In genomic region chr9:71364196-71364955, GRCh38 we compare ENCODE assay signal across 1 cellular context.
TF ChIP-seq lines count a peak whose summit lies in the region.

No MANE protein-coding gene starts in this region.

TF ChIP-seq in GM23338, 12 proteins besides CTCF, POLR2A, EP300 and RAD21:
- TF ChIP-seq, protein P1, sequence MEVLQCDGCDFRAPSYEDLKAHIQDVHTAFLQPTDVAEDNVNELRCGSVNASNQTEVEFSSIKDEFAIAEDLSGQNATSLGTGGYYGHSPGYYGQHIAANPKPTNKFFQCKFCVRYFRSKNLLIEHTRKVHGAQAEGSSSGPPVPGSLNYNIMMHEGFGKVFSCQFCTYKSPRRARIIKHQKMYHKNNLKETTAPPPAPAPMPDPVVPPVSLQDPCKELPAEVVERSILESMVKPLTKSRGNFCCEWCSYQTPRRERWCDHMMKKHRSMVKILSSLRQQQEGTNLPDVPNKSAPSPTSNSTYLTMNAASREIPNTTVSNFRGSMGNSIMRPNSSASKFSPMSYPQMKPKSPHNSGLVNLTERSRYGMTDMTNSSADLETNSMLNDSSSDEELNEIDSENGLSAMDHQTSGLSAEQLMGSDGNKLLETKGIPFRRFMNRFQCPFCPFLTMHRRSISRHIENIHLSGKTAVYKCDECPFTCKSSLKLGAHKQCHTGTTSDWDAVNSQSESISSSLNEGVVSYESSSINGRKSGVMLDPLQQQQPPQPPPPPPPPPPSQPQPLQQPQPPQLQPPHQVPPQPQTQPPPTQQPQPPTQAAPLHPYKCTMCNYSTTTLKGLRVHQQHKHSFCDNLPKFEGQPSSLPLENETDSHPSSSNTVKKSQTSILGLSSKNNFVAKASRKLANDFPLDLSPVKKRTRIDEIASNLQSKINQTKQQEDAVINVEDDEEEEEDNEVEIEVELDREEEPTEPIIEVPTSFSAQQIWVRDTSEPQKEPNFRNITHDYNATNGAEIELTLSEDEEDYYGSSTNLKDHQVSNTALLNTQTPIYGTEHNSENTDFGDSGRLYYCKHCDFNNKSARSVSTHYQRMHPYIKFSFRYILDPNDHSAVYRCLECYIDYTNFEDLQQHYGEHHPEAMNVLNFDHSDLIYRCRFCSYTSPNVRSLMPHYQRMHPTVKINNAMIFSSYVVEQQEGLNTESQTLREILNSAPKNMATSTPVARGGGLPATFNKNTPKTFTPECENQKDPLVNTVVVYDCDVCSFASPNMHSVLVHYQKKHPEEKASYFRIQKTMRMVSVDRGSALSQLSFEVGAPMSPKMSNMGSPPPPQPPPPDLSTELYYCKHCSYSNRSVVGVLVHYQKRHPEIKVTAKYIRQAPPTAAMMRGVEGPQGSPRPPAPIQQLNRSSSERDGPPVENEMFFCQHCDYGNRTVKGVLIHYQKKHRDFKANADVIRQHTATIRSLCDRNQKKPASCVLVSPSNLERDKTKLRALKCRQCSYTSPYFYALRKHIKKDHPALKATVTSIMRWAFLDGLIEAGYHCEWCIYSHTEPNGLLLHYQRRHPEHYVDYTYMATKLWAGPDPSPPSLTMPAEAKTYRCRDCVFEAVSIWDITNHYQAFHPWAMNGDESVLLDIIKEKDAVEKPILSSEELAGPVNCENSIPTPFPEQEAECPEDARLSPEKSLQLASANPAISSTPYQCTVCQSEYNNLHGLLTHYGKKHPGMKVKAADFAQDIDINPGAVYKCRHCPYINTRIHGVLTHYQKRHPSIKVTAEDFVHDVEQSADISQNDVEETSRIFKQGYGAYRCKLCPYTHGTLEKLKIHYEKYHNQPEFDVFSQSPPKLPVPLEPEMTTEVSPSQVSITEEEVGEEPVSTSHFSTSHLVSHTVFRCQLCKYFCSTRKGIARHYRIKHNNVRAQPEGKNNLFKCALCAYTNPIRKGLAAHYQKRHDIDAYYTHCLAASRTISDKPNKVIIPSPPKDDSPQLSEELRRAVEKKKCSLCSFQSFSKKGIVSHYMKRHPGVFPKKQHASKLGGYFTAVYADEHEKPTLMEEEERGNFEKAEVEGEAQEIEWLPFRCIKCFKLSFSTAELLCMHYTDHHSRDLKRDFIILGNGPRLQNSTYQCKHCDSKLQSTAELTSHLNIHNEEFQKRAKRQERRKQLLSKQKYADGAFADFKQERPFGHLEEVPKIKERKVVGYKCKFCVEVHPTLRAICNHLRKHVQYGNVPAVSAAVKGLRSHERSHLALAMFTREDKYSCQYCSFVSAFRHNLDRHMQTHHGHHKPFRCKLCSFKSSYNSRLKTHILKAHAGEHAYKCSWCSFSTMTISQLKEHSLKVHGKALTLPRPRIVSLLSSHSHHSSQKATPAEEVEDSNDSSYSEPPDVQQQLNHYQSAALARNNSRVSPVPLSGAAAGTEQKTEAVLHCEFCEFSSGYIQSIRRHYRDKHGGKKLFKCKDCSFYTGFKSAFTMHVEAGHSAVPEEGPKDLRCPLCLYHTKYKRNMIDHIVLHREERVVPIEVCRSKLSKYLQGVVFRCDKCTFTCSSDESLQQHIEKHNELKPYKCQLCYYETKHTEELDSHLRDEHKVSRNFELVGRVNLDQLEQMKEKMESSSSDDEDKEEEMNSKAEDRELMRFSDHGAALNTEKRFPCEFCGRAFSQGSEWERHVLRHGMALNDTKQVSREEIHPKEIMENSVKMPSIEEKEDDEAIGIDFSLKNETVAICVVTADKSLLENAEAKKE (CRISPR knock-in tag; IDR thresholded peaks at IDR 0.05): no peak
- TF ChIP-seq ZNF114 (CRISPR knock-in tag; IDR thresholded peaks at IDR 0.05) (no peak), JUNB (IDR thresholded peaks at IDR 0.05; ENCODE audit: unreplicated experiment) (no peak), REST (IDR thresholded peaks at IDR 0.05; ENCODE audit: unreplicated experiment) (no peak), STAT1 (IDR thresholded peaks at IDR 0.05; ENCODE audit: unreplicated experiment) (no peak), EZH2phosphoT487 (IDR thresholded peaks at IDR 0.05; ENCODE audit: unreplicated experiment) (no peak), CREB1 (CRISPR knock-in tag; IDR thresholded peaks at IDR 0.05; ENCODE audit: low read depth) (no peak), POLR2AphosphoS5 (IDR thresholded peaks at IDR 0.05; ENCODE audit: low read depth) (no peak), ZNF331 (CRISPR knock-in tag; IDR thresholded peaks at IDR 0.05; ENCODE audit: low read depth) (no peak)
- TF ChIP-seq, protein P2, sequence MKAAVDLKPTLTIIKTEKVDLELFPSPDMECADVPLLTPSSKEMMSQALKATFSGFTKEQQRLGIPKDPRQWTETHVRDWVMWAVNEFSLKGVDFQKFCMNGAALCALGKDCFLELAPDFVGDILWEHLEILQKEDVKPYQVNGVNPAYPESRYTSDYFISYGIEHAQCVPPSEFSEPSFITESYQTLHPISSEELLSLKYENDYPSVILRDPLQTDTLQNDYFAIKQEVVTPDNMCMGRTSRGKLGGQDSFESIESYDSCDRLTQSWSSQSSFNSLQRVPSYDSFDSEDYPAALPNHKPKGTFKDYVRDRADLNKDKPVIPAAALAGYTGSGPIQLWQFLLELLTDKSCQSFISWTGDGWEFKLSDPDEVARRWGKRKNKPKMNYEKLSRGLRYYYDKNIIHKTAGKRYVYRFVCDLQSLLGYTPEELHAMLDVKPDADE (IDR thresholded peaks at IDR 0.05): no peak
